In genomic region chr12:3225154-3225795, GRCh38 we compare ENCODE assay signal across 11 cellular contexts.
DNase-seq lines count a peak whose midpoint lies in the region; ATAC-seq and TF ChIP-seq lines count a peak whose summit lies in the region.
"Had no signal": no experiment of that assay in that cellular context is flagged by ENCODE, and none has a peak within 500 bp of the region (broad histone marks: within the 10 kb centered on the region; RNA-seq: fewer than 3 reads in every experiment).

No MANE protein-coding gene starts in this region.

- WGBS in right cardiac atrium: 59% methylated on average over 20 of the region's 20 CpGs
- WGBS in esophagus squamous epithelium, 2 donors: 67 to 81% methylated on average over 10 to 11 of the region's 20 CpGs

- H3K4me3 ChIP-seq in right cardiac atrium (ENCODE audit: low read length) (no peak overlapping the region), esophagus squamous epithelium (no peak overlapping the region)
- H3K4me3 ChIP-seq: esophagus muscularis mucosa had no signal

- no peaks in the 10 kb centered on the region for H3K9me3 ChIP-seq in right cardiac atrium (ENCODE audit: control insufficient read depth, low read length)
- H3K9me3 ChIP-seq in esophagus squamous epithelium: no peaks in the 10 kb centered on the region
- H3K9me3 ChIP-seq: BE2C had no signal

- no peak overlapping the region for H3K27ac ChIP-seq in right cardiac atrium (ENCODE audit: low read length)
- H3K27ac ChIP-seq in esophagus squamous epithelium: no peak overlapping the region
- H3K27ac ChIP-seq: esophagus muscularis mucosa had no signal

- DNase-seq in Right ventricle myocardium superior (no peak), cardiac septum (ENCODE audit: low spot score) (no peak), UCSD-AML1 (lab: John Stamatoyannopoulos, UW; ENCODE audit: unreplicated experiment) (peak; percentile 58), right cardiac atrium (peak in 1 of 3 donors; percentile 60), HuH-7 (ENCODE audit: low spot score) (no peak), esophagus squamous epithelium (lab: John Stamatoyannopoulos, UW) (no peak)
- DNase-seq in activated CD4-positive, CD25-positive, alpha-beta regulatory T cell treated with anti-CD3 and anti-CD28 coated beads, Interleukin-2, amount 50 U/mL, for 72 hours: no peak
- DNase-seq: KG1 had no signal

- no peak for TF ChIP-seq POLR2A in esophagus squamous epithelium (IDR thresholded peaks at IDR 0.05)

- intact Hi-C loops in Right ventricle myocardium superior (cut with DNase I): no loop called here
- intact Hi-C loops in cardiac septum (cut with DNase I): no loop called here
- intact Hi-C loops in right cardiac atrium (cut with DNase I): no loop called here
- intact Hi-C loops in esophagus squamous epithelium (cut with DNase I): no loop called here

- H3K36me3 ChIP-seq in esophagus squamous epithelium: peaks cover 0 to 32% (median 0%) of the 10 kb centered on the region in 3 donors

- ATAC-seq in Right ventricle myocardium superior (ENCODE audit: poor library complexity): peak; percentile 20
- peak; percentile 13 to 47 for ATAC-seq in right cardiac atrium
- no peak for ATAC-seq in GM21576 (IDR thresholded peaks at IDR 0.05; ENCODE audit: unreplicated experiment)

- TF ChIP-seq CTCF in esophagus squamous epithelium (IDR thresholded peaks at IDR 0.05): no peak

- H3K4me1 ChIP-seq in right cardiac atrium (ENCODE audit: control insufficient read depth, insufficient read depth, low read length) (peaks cover 18% of the 10 kb centered on the region), esophagus squamous epithelium (peaks cover 0 to 9% (median 0%) of the 10 kb centered on the region in 3 donors)

- no peaks in the 10 kb centered on the region for H3K27me3 ChIP-seq in right cardiac atrium (ENCODE audit: control insufficient read depth, insufficient read depth)
- H3K27me3 ChIP-seq in esophagus squamous epithelium: no peaks in the 10 kb centered on the region
- H3K27me3 ChIP-seq: BE2C, esophagus muscularis mucosa had no signal
